In the genomic region with DNA sequence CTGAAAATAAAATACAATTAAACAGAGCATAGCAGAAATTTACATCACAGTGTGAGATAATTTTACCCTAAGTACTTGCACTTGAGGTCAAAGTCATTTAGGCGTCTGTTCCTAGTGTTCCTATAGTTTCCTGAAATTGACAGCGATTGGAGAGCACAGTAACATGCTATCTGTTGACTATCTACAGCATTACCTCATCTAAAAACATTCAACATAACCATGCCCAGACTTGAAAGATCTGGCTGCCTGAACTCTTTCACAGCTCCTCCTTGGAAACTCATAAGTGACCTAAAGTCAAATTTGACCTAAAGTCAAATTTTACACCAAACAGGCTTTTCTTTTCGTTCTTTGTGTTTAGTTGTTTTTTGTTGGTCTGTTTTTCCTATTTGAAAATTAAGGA, we compare ENCODE assay signal across 2 cellular contexts.
TF ChIP-seq lines count a peak whose summit lies in the region.

No MANE protein-coding gene starts in this region.

TF ChIP-seq in SK-N-SH, 30 proteins besides CTCF, POLR2A, EP300 and RAD21:
- TF ChIP-seq NRF1 (IDR thresholded peaks at IDR 0.05; ENCODE audit: low read depth, low read length) (no peak), GATA2 (CRISPR knock-in tag; IDR thresholded peaks at IDR 0.05) (peak; percentile 50)

TF ChIP-seq in SK-N-SH treated with all-trans-retinoic acid at 6 μM for 48 hours, 23 proteins besides CTCF, POLR2A, EP300 and RAD21:
- TF ChIP-seq RARB (CRISPR knock-in tag; IDR thresholded peaks at IDR 0.05) (no peak), CSDC2 (CRISPR knock-in tag; IDR thresholded peaks at IDR 0.05) (no peak), TCF4 (CRISPR knock-in tag; IDR thresholded peaks at IDR 0.05; ENCODE audit: borderline replicate concordance) (no peak), TOX (CRISPR knock-in tag; IDR thresholded peaks at IDR 0.05; ENCODE audit: borderline replicate concordance) (no peak), ZC3H10 (CRISPR knock-in tag; IDR thresholded peaks at IDR 0.05) (no peak), SNAI2 (CRISPR knock-in tag; IDR thresholded peaks at IDR 0.05) (no peak), ZNF70 (CRISPR knock-in tag; IDR thresholded peaks at IDR 0.05) (no peak), PPARA (CRISPR knock-in tag; IDR thresholded peaks at IDR 0.05; ENCODE audit: borderline replicate concordance) (no peak), ARNTL (CRISPR knock-in tag; IDR thresholded peaks at IDR 0.05; ENCODE audit: borderline replicate concordance, low read depth) (no peak), ZNF8 (CRISPR knock-in tag; IDR thresholded peaks at IDR 0.05) (no peak)
- TF ChIP-seq, protein P1, sequence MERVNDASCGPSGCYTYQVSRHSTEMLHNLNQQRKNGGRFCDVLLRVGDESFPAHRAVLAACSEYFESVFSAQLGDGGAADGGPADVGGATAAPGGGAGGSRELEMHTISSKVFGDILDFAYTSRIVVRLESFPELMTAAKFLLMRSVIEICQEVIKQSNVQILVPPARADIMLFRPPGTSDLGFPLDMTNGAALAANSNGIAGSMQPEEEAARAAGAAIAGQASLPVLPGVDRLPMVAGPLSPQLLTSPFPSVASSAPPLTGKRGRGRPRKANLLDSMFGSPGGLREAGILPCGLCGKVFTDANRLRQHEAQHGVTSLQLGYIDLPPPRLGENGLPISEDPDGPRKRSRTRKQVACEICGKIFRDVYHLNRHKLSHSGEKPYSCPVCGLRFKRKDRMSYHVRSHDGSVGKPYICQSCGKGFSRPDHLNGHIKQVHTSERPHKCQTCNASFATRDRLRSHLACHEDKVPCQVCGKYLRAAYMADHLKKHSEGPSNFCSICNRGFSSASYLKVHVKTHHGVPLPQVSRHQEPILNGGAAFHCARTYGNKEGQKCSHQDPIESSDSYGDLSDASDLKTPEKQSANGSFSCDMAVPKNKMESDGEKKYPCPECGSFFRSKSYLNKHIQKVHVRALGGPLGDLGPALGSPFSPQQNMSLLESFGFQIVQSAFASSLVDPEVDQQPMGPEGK (CRISPR knock-in tag; IDR thresholded peaks at IDR 0.05; ENCODE audit: borderline replicate concordance) = no peak
- TF ChIP-seq, protein P2, sequence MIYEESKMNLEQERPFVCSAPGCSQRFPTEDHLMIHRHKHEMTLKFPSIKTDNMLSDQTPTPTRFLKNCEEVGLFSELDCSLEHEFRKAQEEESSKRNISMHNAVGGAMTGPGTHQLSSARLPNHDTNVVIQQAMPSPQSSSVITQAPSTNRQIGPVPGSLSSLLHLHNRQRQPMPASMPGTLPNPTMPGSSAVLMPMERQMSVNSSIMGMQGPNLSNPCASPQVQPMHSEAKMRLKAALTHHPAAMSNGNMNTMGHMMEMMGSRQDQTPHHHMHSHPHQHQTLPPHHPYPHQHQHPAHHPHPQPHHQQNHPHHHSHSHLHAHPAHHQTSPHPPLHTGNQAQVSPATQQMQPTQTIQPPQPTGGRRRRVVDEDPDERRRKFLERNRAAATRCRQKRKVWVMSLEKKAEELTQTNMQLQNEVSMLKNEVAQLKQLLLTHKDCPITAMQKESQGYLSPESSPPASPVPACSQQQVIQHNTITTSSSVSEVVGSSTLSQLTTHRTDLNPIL (CRISPR knock-in tag; IDR thresholded peaks at IDR 0.05; ENCODE audit: low read depth) = no peak
- TF ChIP-seq, protein P3, sequence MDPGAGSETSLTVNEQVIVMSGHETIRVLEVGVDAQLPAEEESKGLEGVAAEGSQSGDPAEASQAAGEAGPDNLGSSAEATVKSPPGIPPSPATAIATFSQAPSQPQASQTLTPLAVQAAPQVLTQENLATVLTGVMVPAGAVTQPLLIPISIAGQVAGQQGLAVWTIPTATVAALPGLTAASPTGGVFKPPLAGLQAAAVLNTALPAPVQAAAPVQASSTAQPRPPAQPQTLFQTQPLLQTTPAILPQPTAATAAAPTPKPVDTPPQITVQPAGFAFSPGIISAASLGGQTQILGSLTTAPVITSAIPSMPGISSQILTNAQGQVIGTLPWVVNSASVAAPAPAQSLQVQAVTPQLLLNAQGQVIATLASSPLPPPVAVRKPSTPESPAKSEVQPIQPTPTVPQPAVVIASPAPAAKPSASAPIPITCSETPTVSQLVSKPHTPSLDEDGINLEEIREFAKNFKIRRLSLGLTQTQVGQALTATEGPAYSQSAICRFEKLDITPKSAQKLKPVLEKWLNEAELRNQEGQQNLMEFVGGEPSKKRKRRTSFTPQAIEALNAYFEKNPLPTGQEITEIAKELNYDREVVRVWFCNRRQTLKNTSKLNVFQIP (CRISPR knock-in tag; IDR thresholded peaks at IDR 0.05; ENCODE audit: borderline replicate concordance, low read depth) = no peak
- TF ChIP-seq, protein P4, sequence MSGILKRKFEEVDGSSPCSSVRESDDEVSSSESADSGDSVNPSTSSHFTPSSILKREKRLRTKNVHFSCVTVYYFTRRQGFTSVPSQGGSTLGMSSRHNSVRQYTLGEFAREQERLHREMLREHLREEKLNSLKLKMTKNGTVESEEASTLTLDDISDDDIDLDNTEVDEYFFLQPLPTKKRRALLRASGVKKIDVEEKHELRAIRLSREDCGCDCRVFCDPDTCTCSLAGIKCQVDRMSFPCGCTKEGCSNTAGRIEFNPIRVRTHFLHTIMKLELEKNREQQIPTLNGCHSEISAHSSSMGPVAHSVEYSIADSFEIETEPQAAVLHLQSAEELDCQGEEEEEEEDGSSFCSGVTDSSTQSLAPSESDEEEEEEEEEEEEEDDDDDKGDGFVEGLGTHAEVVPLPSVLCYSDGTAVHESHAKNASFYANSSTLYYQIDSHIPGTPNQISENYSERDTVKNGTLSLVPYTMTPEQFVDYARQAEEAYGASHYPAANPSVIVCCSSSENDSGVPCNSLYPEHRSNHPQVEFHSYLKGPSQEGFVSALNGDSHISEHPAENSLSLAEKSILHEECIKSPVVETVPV (CRISPR knock-in tag; IDR thresholded peaks at IDR 0.05) = no peak
